In the genomic region with DNA sequence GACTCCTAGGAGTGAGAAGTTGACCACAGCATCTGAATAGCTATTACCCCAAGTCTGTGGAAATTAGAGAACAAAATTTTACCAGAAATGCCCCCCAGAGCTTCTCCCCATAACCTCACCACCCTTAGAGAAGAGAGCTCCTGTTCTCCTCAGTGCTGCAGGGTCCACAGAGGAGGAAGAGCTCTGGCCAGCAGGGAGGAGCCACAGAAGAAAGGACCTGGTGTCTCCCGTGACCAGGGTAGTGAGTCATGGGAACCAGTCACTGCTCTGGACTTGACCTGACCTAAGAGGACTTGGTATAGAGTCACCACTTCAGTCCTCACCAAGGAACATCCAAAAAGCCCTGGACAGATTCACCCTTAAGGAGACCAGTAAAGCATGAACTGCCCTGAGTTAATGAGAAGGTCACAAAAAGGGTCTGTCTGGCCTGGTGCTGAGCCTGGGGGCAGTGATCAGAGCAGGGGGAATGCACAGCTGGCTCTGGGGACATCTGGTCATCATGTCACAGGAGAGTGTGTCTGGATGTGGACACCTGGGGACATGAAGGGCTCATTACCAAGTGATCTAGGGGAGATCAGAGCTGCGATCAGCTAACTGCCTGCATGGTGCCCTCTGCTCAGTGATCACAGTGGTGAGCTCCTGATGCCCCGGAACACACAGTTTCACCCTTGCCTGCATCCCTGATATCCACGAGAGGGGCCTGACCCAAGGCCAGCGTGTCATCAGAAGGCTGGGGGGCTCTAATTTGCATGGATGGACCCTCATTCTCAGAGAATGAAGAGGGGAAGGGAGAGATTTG, we compare ENCODE assay signal across 19 cellular contexts.
DNase-seq lines count a peak whose midpoint lies in the region; ATAC-seq and TF ChIP-seq lines count a peak whose summit lies in the region.
"Had no signal": no experiment of that assay in that cellular context is flagged by ENCODE, and none has a peak within 500 bp of the region (broad histone marks: within the 10 kb centered on the region; RNA-seq: fewer than 3 reads in every experiment).

No MANE protein-coding gene starts in this region.

- no TSS peak for BruUV-seq in HCT116 (replicated peaks; lab: Mats Ljungman, UMichigan)

- H3K36me3 ChIP-seq in HCT116 (ENCODE audit: control insufficient read depth in 1 of 2, insufficient read depth in 2 of 2, low read length in 2 of 2): no peaks in the 10 kb centered on the region
- no peaks in the 10 kb centered on the region for H3K36me3 ChIP-seq in mesenchymal stem cell (ENCODE audit: control insufficient read depth in 1 of 2, insufficient read depth in 2 of 2, low read depth in 1 of 2, low read length in 2 of 2)
- no peaks in the 10 kb centered on the region for H3K36me3 ChIP-seq in CD8-positive, alpha-beta T cell (ENCODE audit: insufficient read depth, low read length)
- H3K36me3 ChIP-seq: pancreas had no signal

- H3K27me3 Mint-ChIP-seq in CD8-positive, alpha-beta T cell (ENCODE audit: low read depth): peaks cover 22% of the 10 kb centered on the region
- H3K27me3 Mint-ChIP-seq: B cell had no signal

- H2BK12ac ChIP-seq in mesenchymal stem cell (ENCODE audit: low read length in 2 of 2): no peak overlapping the region

- no peak overlapping the region for H4K8ac ChIP-seq in mesenchymal stem cell (ENCODE audit: low read length)

- CTCF ChIA-PET in HCT116 (lab: Charles Lee): interaction anchor here (1.0 to 2.2 kb wide), 3 partner anchors 14 to 25 kb away, joined by 3 to 7 read pairs (median 6); no protein-coding TSS in a partner anchor
- CTCF ChIA-PET in CD8-positive, alpha-beta T cell (lab: Charles Lee): no interaction called here

- no peaks in the 10 kb centered on the region for H3K9me3 Mint-ChIP-seq in CD8-positive, alpha-beta T cell
- H3K9me3 Mint-ChIP-seq: brain, mesothelial cell of epicardium had no signal

- no peaks in the 10 kb centered on the region for H3K9me2 ChIP-seq in HCT116 (ENCODE audit: insufficient read depth)

- no peak overlapping the region for H3K9ac ChIP-seq in HCT116 (ENCODE audit: low read length)
- no peak overlapping the region for H3K9ac ChIP-seq in mesenchymal stem cell (ENCODE audit: low read length)

- TF ChIP-seq CTCF in AG10803 (conservative IDR thresholded peaks at IDR 0.05; ENCODE audit: low read length): no peak
- no peak for TF ChIP-seq CTCF in HCT116 (IDR thresholded peaks at IDR 0.05 in 2 of 3, conservative IDR thresholded peaks at IDR 0.05 in 1 of 3; ENCODE audit: borderline replicate concordance in 1 of 3, insufficient read depth in 1 of 3, low read depth in 2 of 3, low read length in 2 of 3)
- no peak for TF ChIP-seq CTCF in choroid plexus epithelial cell (conservative IDR thresholded peaks at IDR 0.05; ENCODE audit: low read depth, low read length)
- TF ChIP-seq CTCF in CD8-positive, alpha-beta T cell (IDR thresholded peaks at IDR 0.05): no peak

- TF ChIP-seq POLR2A in HCT116 (IDR thresholded peaks at IDR 0.05; ENCODE audit: borderline replicate concordance, extremely low read depth, insufficient read depth, insufficient read length): no peak

- peak; percentile 18 for DNase-seq in AG10803 (ENCODE audit: low read depth)
- peak; percentile 15 for DNase-seq in HCT116 (ENCODE audit: low read depth, low spot score)
- DNase-seq in choroid plexus epithelial cell (ENCODE audit: low read depth): peak; percentile 37
- DNase-seq in mesenchymal stem cell: peak; percentile 36
- no peak for DNase-seq in CD8-positive, alpha-beta T cell
- no peak for DNase-seq in SKM-1 (lab: John Stamatoyannopoulos, UW; ENCODE audit: unreplicated experiment)
- no peak for DNase-seq in SIG-M5 (lab: John Stamatoyannopoulos, UW)
- no peak for DNase-seq in NCI-H82 (lab: John Stamatoyannopoulos, UW)
- DNase-seq: activated naive CD4-positive, alpha-beta T cell; DND-41; MV-4-11; NCI-H2171 treated with DMSO at 0.1 percent for 48 hours; pancreas; stimulated activated CD4-positive, alpha-beta T cell treated with anti-CD3 and anti-CD28 coated beads, Interleukin-15, amount 100 ng/mL, for 24 hours; substantia nigra had no signal

- H2BK15ac ChIP-seq in mesenchymal stem cell (ENCODE audit: low read depth, poor library complexity, severe bottlenecking): no peak overlapping the region

- H2BK120ac ChIP-seq in mesenchymal stem cell (ENCODE audit: low read depth, low read length): no peak overlapping the region

- POLR2A ChIA-PET in HCT116 (lab: Charles Lee): no interaction called here
- POLR2A ChIA-PET in CD8-positive, alpha-beta T cell (lab: Charles Lee): no interaction called here

- no peaks in the 10 kb centered on the region for H3K4me1 Mint-ChIP-seq in CD8-positive, alpha-beta T cell (ENCODE audit: low read depth)
- H3K4me1 Mint-ChIP-seq: brain, mesothelial cell of epicardium had no signal

- 0 out of 2 replicates have a peak, but pooled peaks have one; percentile 60 for ATAC-seq in HCT116
- no peak for ATAC-seq in CD8-positive, alpha-beta T cell
- ATAC-seq: GM12878 had no signal

- no peak overlapping the region for H3K18ac ChIP-seq in mesenchymal stem cell (ENCODE audit: low read depth in 1 of 2, low read length in 2 of 2)

- H2AK5ac ChIP-seq in mesenchymal stem cell (ENCODE audit: low read length, severe bottlenecking): no peak overlapping the region

- H3K14ac ChIP-seq in mesenchymal stem cell (ENCODE audit: low read length in 2 of 2): no peak overlapping the region

- no peak overlapping the region for H4K91ac ChIP-seq in mesenchymal stem cell (ENCODE audit: low read length)

- RAD21 ChIA-PET in HCT116 (lab: Charles Lee; ENCODE audit: low non-redundant PET in 1 of 2, low total read pairs in 2 of 2, uncharacterized antibody in 2 of 2, unreplicated experiment in 2 of 2): no interaction called here

- WGBS in mesenchymal stem cell: 58% methylated on average over 5 of the region's 5 CpGs

- H3K79me1 ChIP-seq in mesenchymal stem cell (replicated peaks; ENCODE audit: low read length, poor library complexity, severe bottlenecking): no peaks in the 10 kb centered on the region

- no peaks in the 10 kb centered on the region for H4K20me1 ChIP-seq in HCT116 (ENCODE audit: insufficient read depth)

- H3K36me3 Mint-ChIP-seq in CD8-positive, alpha-beta T cell: no peaks in the 10 kb centered on the region
- H3K36me3 Mint-ChIP-seq: brain, mesothelial cell of epicardium had no signal

- peaks cover 0 to 8% of the 10 kb centered on the region in 2 experiments; a peak in 1 of 4 replicates for H3K4me1 ChIP-seq in HCT116 (ENCODE audit: control insufficient read depth in 1 of 2, insufficient read depth in 2 of 2, low read length in 2 of 2)
- H3K4me1 ChIP-seq in mesenchymal stem cell (ENCODE audit: control insufficient read depth, insufficient read depth, low read depth, low read length): no peaks in the 10 kb centered on the region
- H3K4me1 ChIP-seq in CD8-positive, alpha-beta T cell (ENCODE audit: insufficient read depth, low read length): no peaks in the 10 kb centered on the region
- H3K4me1 ChIP-seq: pancreas had no signal

- no peak overlapping the region for H3K4ac ChIP-seq in mesenchymal stem cell (ENCODE audit: low read depth in 1 of 2, low read length in 2 of 2)

- H3K27me3 ChIP-seq in HCT116 (ENCODE audit: insufficient read depth, low read length) (peaks cover 25% of the 10 kb centered on the region), mesenchymal stem cell (ENCODE audit: control insufficient read depth in 1 of 2, insufficient read depth in 1 of 2, low read length in 2 of 2) (peaks cover 19 to 35% of the 10 kb centered on the region in 2 experiments)
- no peaks in the 10 kb centered on the region for H3K27me3 ChIP-seq in CD8-positive, alpha-beta T cell (ENCODE audit: insufficient read depth, low read length)
- H3K27me3 ChIP-seq: pancreas had no signal

- H3K79me2 ChIP-seq in HCT116 (ENCODE audit: insufficient read depth, low read length): no peaks in the 10 kb centered on the region

- H2BK5ac ChIP-seq in mesenchymal stem cell (ENCODE audit: low read depth, low read length, poor library complexity, severe bottlenecking): no peak overlapping the region

- no peak for TF ChIP-seq RAD21 in HCT116 (IDR thresholded peaks at IDR 0.05; ENCODE audit: low read depth)

- no peak overlapping the region for H3K27ac ChIP-seq in HCT116 (ENCODE audit: low read depth, low read length)
- no peak overlapping the region for H3K27ac ChIP-seq in mesenchymal stem cell (ENCODE audit: low read length, poor library complexity, severe bottlenecking)
- no peak overlapping the region for H3K27ac ChIP-seq in CD8-positive, alpha-beta T cell (ENCODE audit: low read depth, low read length)
- H3K27ac ChIP-seq: pancreas had no signal

- H3K27ac Mint-ChIP-seq in CD8-positive, alpha-beta T cell: no peak overlapping the region
- H3K27ac Mint-ChIP-seq: B cell, brain, mesothelial cell of epicardium had no signal

- no peak overlapping the region for H3K4me3 ChIP-seq in AG10803 (ENCODE audit: low read length)
- no peak overlapping the region for H3K4me3 ChIP-seq in HCT116 (replicated peaks in 1 of 2; ENCODE audit: low read depth in 1 of 2, low read length in 2 of 2)
- no peak overlapping the region for H3K4me3 ChIP-seq in choroid plexus epithelial cell (ENCODE audit: low read depth, low read length)
- no peak overlapping the region for H3K4me3 ChIP-seq in mesenchymal stem cell (ENCODE audit: insufficient read depth in 1 of 2, low read depth in 1 of 2, low read length in 2 of 2)
- no peak overlapping the region for H3K4me3 ChIP-seq in CD8-positive, alpha-beta T cell (ENCODE audit: low read depth, low read length)
- H3K4me3 ChIP-seq: GM12878, pancreas had no signal

- H3K4me3 Mint-ChIP-seq in CD8-positive, alpha-beta T cell: no peak overlapping the region
- H3K4me3 Mint-ChIP-seq: B cell, brain, mesothelial cell of epicardium had no signal

- intact Hi-C loops in HCT116 (cut with micrococcal nuclease): no loop called here
- intact Hi-C loops in CD8-positive, alpha-beta T cell (cut with DNase I, micrococcal nuclease): no loop called here

- H3K4me2 ChIP-seq in HCT116 (ENCODE audit: low read length): no peak overlapping the region; the same call in 1 of the 2 replicates
- H3K4me2 ChIP-seq in mesenchymal stem cell (ENCODE audit: low read length, poor library complexity, severe bottlenecking): no peak overlapping the region

- no peak overlapping the region for H3K23ac ChIP-seq in mesenchymal stem cell (ENCODE audit: low read length in 2 of 2)

- H3K9me3 ChIP-seq in HCT116 (ENCODE audit: control insufficient read depth in 1 of 2, insufficient read depth in 1 of 2, low read depth in 1 of 2, low read length in 2 of 2): no peaks in the 10 kb centered on the region
- H3K9me3 ChIP-seq in mesenchymal stem cell (ENCODE audit: control insufficient read depth, low read length): no peaks in the 10 kb centered on the region
- H3K9me3 ChIP-seq in CD8-positive, alpha-beta T cell (ENCODE audit: low read length): no peaks in the 10 kb centered on the region
- H3K9me3 ChIP-seq: pancreas had no signal

- H2AFZ ChIP-seq in HCT116 (ENCODE audit: low read depth, low read length, poor library complexity, severe bottlenecking): no peak overlapping the region
- no peak overlapping the region for H2AFZ ChIP-seq in mesenchymal stem cell (ENCODE audit: low read depth, low read length)

TF ChIP-seq in HCT116, 20 proteins besides CTCF, POLR2A, EP300 and RAD21 (continues in another document):
- TF ChIP-seq, protein P1, sequence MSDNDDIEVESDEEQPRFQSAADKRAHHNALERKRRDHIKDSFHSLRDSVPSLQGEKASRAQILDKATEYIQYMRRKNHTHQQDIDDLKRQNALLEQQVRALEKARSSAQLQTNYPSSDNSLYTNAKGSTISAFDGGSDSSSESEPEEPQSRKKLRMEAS (IDR thresholded peaks at IDR 0.05): no peak
- no peak for TF ChIP-seq CEBPB (IDR thresholded peaks at IDR 0.05; ENCODE audit: low read depth)
- TF ChIP-seq SRF (IDR thresholded peaks at IDR 0.05; ENCODE audit: low read depth): no peak

Comparison
In these comparisons a context has a peak if more than half of its experiments do, and no peak if none do; other contexts are left out.
1. DNase-seq: peak in AG10803 (single experiment), HCT116 (single experiment), choroid plexus epithelial cell (single experiment) and mesenchymal stem cell (single experiment); none in CD8-positive, alpha-beta T cell (0 of 7), SKM-1 (single experiment), SIG-M5 (single experiment) and NCI-H82 (single experiment).